ENCODE assay signal across 28 cellular contexts in genomic region chr2:137718786-137719185, GRCh38.
"Had no signal": no experiment of that assay in that cellular context is flagged by ENCODE, and none has a peak within 500 bp of the region (broad histone marks: within the 10 kb centered on the region; RNA-seq: fewer than 3 reads in every experiment).

No MANE protein-coding gene starts in this region.

- ATAC-seq: effector memory CD8-positive, alpha-beta T cell; esophagus mucosa; foreskin keratinocyte; gastrocnemius medialis; gastroesophageal sphincter; heart left ventricle; heart right ventricle had no signal

- H3K36me3 ChIP-seq: colonic mucosa, esophagus muscularis mucosa, esophagus squamous epithelium, gastrocnemius medialis, gastroesophageal sphincter, heart left ventricle, heart right ventricle had no signal

- H3K27ac ChIP-seq: colonic mucosa, coronary artery, dorsolateral prefrontal cortex, epithelial cell of prostate, esophagus muscularis mucosa, esophagus squamous epithelium, foreskin keratinocyte, gastrocnemius medialis, gastroesophageal sphincter, heart left ventricle, heart right ventricle had no signal

- DNase-seq: colonic mucosa; cortex of kidney; dermis blood vessel endothelial cell; dorsolateral prefrontal cortex; effector CD4-positive, alpha-beta T cell; effector CD8-positive, alpha-beta T cell; effector memory CD4-positive, alpha-beta T cell; effector memory CD8-positive, alpha-beta T cell; endodermal cell; erythroblast; esophagus squamous epithelium; foreskin fibroblast; foreskin keratinocyte; foreskin melanocyte; gastrocnemius medialis; glutamatergic neuron; head of caudate nucleus; heart left ventricle; heart right ventricle had no signal

- FAIRE-seq: colon, endometrium, endothelial cell of umbilical vein, frontal cortex had no signal

- H3K4me3 ChIP-seq: colonic mucosa, coronary artery, dorsolateral prefrontal cortex, esophagus muscularis mucosa, esophagus squamous epithelium, gastrocnemius medialis, gastroesophageal sphincter, heart left ventricle, heart right ventricle had no signal

- H3K27me3 ChIP-seq: colonic mucosa, dorsolateral prefrontal cortex, esophagus muscularis mucosa, esophagus squamous epithelium, foreskin keratinocyte, gastrocnemius medialis, gastroesophageal sphincter, heart left ventricle, heart right ventricle had no signal

- H3K9me3 ChIP-seq: colonic mucosa, gastrocnemius medialis had no signal

- H3K4me1 ChIP-seq: colonic mucosa, esophagus muscularis mucosa, esophagus squamous epithelium, foreskin keratinocyte, gastrocnemius medialis, gastroesophageal sphincter, heart left ventricle, heart right ventricle had no signal
